In genomic region chr6:158606011-158606410, GRCh38 we compare ENCODE assay signal across 1 cellular context.
TF ChIP-seq lines count a peak whose summit lies in the region.

No MANE protein-coding gene starts in this region.

TF ChIP-seq in HEK293, 187 proteins besides CTCF, POLR2A, EP300 and RAD21 (continued from another document):
- peak; percentile 93 for TF ChIP-seq ZBTB6 (tag by site-specific recombination; IDR thresholded peaks at IDR 0.05)
